ENCODE assay signal across 8 cellular contexts in the genomic region with DNA sequence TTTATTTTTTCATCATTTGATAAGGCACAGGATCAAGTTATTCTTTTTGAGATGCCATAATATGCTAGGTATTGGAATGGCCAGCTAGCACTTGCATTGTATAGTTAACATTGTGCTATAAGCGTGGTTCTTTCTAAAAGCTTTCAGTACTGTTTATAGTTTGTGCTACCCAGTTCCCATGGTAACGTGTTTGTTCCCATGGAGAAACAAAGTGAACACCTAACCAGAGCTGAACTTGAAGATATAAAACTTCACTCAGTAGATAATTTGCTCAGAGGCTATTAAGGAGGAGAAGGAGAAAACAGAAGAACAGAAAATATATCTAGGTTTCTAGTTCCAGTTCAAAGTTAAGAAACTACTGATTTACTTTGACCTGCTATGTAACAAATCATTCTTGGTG. TPM values are rescaled to one million over a fixed set of nuclear protein-coding genes. Genes with fewer than 3 reads are reported as not detected.
DNase-seq lines count a peak whose midpoint lies in the region; ATAC-seq, FAIRE-seq and TF ChIP-seq lines count a peak whose summit lies in the region.

No MANE protein-coding gene starts in this region.

- no peaks in the 10 kb centered on the region for H3K9me3 ChIP-seq in right cardiac atrium (ENCODE audit: control insufficient read depth, low read length)
- no peaks in the 10 kb centered on the region for H3K9me3 ChIP-seq in heart right ventricle

- DNase-seq in right cardiac atrium (no peak), heart right ventricle (no peak), astrocyte of the spinal cord (ENCODE audit: low read depth, low spot score) (peak; percentile 88), urothelium cell line (ENCODE audit: low spot score) (peak; percentile 8), NOMO-1 treated with dmso at 0.1 percent for 144 hours (lab: John Stamatoyannopoulos, UW; ENCODE audit: unreplicated experiment) (no peak), substantia nigra (lab: John Stamatoyannopoulos, UW) (no peak), NCI-H1092 treated with DMSO at 0.1 percent for 48 hours (lab: John Stamatoyannopoulos, UW) (no peak)

- ATAC-seq in right cardiac atrium (peak; percentile 26 to 40), heart right ventricle (no peak), HG03354 (IDR thresholded peaks at IDR 0.05; ENCODE audit: poor library complexity, severe bottlenecking, unreplicated experiment) (peak; percentile 94)

- 58% methylated on average over 2 of the region's 2 CpGs for WGBS in right cardiac atrium
- WGBS in heart right ventricle, 2 donors = 66 to 70% methylated on average over 2 of the region's 2 CpGs

- FAIRE-seq in urothelium cell line (lab: Jason Lieb, UNC) = no peak

- no peaks in the 10 kb centered on the region for H3K27me3 ChIP-seq in right cardiac atrium (ENCODE audit: control insufficient read depth, insufficient read depth)
- H3K27me3 ChIP-seq in heart right ventricle = no peaks in the 10 kb centered on the region

- no peak overlapping the region for H3K27ac ChIP-seq in right cardiac atrium (ENCODE audit: low read length)
- H3K27ac ChIP-seq in heart right ventricle = no peak overlapping the region
- no peak overlapping the region for H3K27ac ChIP-seq in substantia nigra (ENCODE audit: low read depth, low read length, poor library complexity, severe bottlenecking)

- no peak for TF ChIP-seq CTCF in heart right ventricle (IDR thresholded peaks at IDR 0.05)
- TF ChIP-seq CTCF in astrocyte of the spinal cord (IDR thresholded peaks at IDR 0.05; ENCODE audit: low read depth, low read length) = no peak

- in situ Hi-C loops in astrocyte of the spinal cord (cut with HindIII; ENCODE audit: low sequenced_read_pairs) = no loop called here

- H3K4me1 ChIP-seq in right cardiac atrium (ENCODE audit: control insufficient read depth, insufficient read depth, low read length) (no peaks in the 10 kb centered on the region), heart right ventricle (peaks cover 0 to 5% (median 0%) of the 10 kb centered on the region in 9 donors)

- no peaks in the 10 kb centered on the region for H3K36me3 ChIP-seq in heart right ventricle

- H3K4me3 ChIP-seq in right cardiac atrium (ENCODE audit: low read length) (no peak overlapping the region), heart right ventricle (no peak overlapping the region), astrocyte of the spinal cord (ENCODE audit: low read depth, low read length) (no peak overlapping the region)

- intact Hi-C loops in right cardiac atrium (cut with DNase I) = no loop called here
- intact Hi-C loops in heart right ventricle (cut with DNase I) = no loop called here

RNA-seq across cellular contexts. Expression of a gene that starts 23.6 kb away (rescaled TPM):
- total RNA-seq in right cardiac atrium (1 to 10 TPM; 3.6 to 5.1 (median 4.3) TPM), heart right ventricle (10 to 100 TPM in 1 of 10 donors, 1 to 10 TPM in 8, under 1 TPM in 1; 0.93 to 10.7 (median 3.0) TPM)
- polyA plus RNA-seq in right cardiac atrium (2.1 TPM), heart right ventricle (under 1 TPM; 0.46 to 0.59 TPM)

Comparison
In these comparisons a context has a peak if more than half of its experiments do, and no peak if none do; other contexts are left out.
1. ATAC-seq: peak in right cardiac atrium (2 of 2) and HG03354 (single experiment); none in heart right ventricle (0 of 8).
2. DNase-seq: peak in astrocyte of the spinal cord (single experiment) and urothelium cell line (single experiment); none in right cardiac atrium (0 of 3), heart right ventricle (0 of 2), NOMO-1 treated with dmso at 0.1 percent for 144 hours (single experiment), substantia nigra (0 of 49) and NCI-H1092 treated with DMSO at 0.1 percent for 48 hours (single experiment).